ENCODE assay signal across 9 cellular contexts in genomic region chr2:28663359-28663758, GRCh38.
DNase-seq lines count a peak whose midpoint lies in the region; ATAC-seq and TF ChIP-seq lines count a peak whose summit lies in the region.
"Had no signal": no experiment of that assay in that cellular context is flagged by ENCODE, and none has a peak within 500 bp of the region (broad histone marks: within the 10 kb centered on the region; RNA-seq: fewer than 3 reads in every experiment).

No MANE protein-coding gene starts in this region.

- peaks cover 19% of the 10 kb centered on the region for H3K4me1 Mint-ChIP-seq in progenitor cell of endocrine pancreas (ENCODE audit: low read depth)

- intact Hi-C loops in A673 (cut with micrococcal nuclease; ENCODE audit: unreplicated experiment), result no loop called here

- no peak overlapping the region for H3K27ac Mint-ChIP-seq in progenitor cell of endocrine pancreas

- no peak for ATAC-seq in GM21786 (IDR thresholded peaks at IDR 0.05; ENCODE audit: unreplicated experiment)

- H3K9me3 Mint-ChIP-seq in progenitor cell of endocrine pancreas (ENCODE audit: low read depth), result no peaks in the 10 kb centered on the region

- H3K36me3 ChIP-seq in A673 (ENCODE audit: insufficient read depth, low read length, poor library complexity, severe bottlenecking), result no peaks in the 10 kb centered on the region

- CTCF ChIA-PET in A673 (lab: Charles Lee), result no interaction called here

- no peaks in the 10 kb centered on the region for H3K27me3 ChIP-seq in A673 (replicated peaks; ENCODE audit: insufficient read depth, low read depth, low read length, poor library complexity)

- H3K27ac ChIP-seq in A673 (ENCODE audit: low read depth, low read length, poor library complexity, severe bottlenecking), result no peak overlapping the region

- H3K4me3 Mint-ChIP-seq in progenitor cell of endocrine pancreas (ENCODE audit: low read depth), result no peak overlapping the region

- H3K4me3 ChIP-seq in A673 (ENCODE audit: low read depth, low read length, poor library complexity, severe bottlenecking), result no peak overlapping the region

- TF ChIP-seq CTCF in progenitor cell of endocrine pancreas (IDR thresholded peaks at IDR 0.05; ENCODE audit: unreplicated experiment) (peak; percentile 11), A673 (conservative IDR thresholded peaks at IDR 0.05; ENCODE audit: low read depth, low read length) (no peak)

- peaks cover 23% of the 10 kb centered on the region for H3K4me1 ChIP-seq in A673 (ENCODE audit: insufficient read depth, low read length, poor library complexity, severe bottlenecking)

- no peaks in the 10 kb centered on the region for H3K27me3 Mint-ChIP-seq in progenitor cell of endocrine pancreas

- BruUV-seq in A673 (replicated peaks; lab: Mats Ljungman, UMichigan), result no TSS peak

- POLR2A ChIA-PET in A673 (lab: Charles Lee; ENCODE audit: low non-redundant PET), result no interaction called here

- no peaks in the 10 kb centered on the region for H3K36me3 Mint-ChIP-seq in progenitor cell of endocrine pancreas (ENCODE audit: insufficient read depth)

- H3K9me3 ChIP-seq in A673 (ENCODE audit: low read depth, low read length, poor library complexity, severe bottlenecking), result no peaks in the 10 kb centered on the region

- DNase-seq in AG20443 (ENCODE audit: low spot score) (peak; percentile 58), SK-MEL-5 (ENCODE audit: low read depth, low spot score) (peak; percentile 58), fibroblast of gingiva (ENCODE audit: low read depth) (peak; percentile 52), progenitor cell of endocrine pancreas (ENCODE audit: low spot score, unreplicated experiment) (no peak), GOT3 (lab: John Stamatoyannopoulos, UW) (no peak), A673 (ENCODE audit: low spot score) (no peak), NCI-H146 treated with DMSO at 0.1 percent for 48 hours (lab: John Stamatoyannopoulos, UW; ENCODE audit: unreplicated experiment) (no peak)
- DNase-seq: DMS79 had no signal

- in situ Hi-C loops in SK-MEL-5 (cut with HindIII; ENCODE audit: low pct_unique_long_range_greater_than_20kb, low sequenced_read_pairs), result no loop called here

Comparison
In these comparisons a context has a peak if more than half of its experiments do, and no peak if none do; other contexts are left out.
1. DNase-seq: peak in AG20443 (single experiment), SK-MEL-5 (single experiment) and fibroblast of gingiva (single experiment); none in progenitor cell of endocrine pancreas (single experiment), GOT3 (single experiment), A673 (single experiment) and NCI-H146 treated with DMSO at 0.1 percent for 48 hours (single experiment).